Comparison of ENCODE assay signal across 17 cellular contexts in the genomic region with DNA sequence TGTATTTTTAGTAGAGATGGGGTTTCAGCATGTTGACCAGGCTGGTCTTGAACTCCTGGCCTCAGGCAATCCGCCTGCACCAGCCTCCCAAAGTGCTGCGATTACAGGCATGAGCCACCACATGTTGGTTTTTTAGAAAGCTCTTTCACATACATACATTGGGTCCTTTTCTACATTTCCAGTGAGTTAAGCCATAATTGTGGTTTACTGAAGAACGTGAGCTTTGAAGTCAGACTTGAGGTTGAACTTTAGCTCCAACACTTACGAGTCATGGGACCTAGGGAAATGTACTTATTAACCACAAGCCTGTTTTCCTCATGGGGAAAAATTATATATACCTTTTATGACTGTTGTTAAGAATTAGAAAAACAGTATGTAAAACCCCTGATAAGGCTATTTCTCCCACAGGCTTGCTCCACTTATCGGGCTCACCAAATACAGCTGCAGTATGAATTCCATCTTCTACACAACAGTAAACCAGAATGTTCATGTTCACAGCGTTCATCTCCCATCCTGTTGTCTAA. TPM values are rescaled to one million over a fixed set of nuclear protein-coding genes. Genes with fewer than 3 reads are reported as not detected.
A peak's percentile ranks its signal among the peaks of the same experiment; 100 is the strongest.
DNase-seq lines count a peak whose midpoint lies in the region; ATAC-seq, FAIRE-seq and TF ChIP-seq lines count a peak whose summit lies in the region.
"Had no signal": no experiment of that assay in that cellular context is flagged by ENCODE, and none has a peak within 500 bp of the region (broad histone marks: within the 10 kb centered on the region; RNA-seq: fewer than 3 reads in every experiment).

No MANE protein-coding gene starts in this region.

- H4K20me1 ChIP-seq in mammary epithelial cell (ENCODE audit: insufficient read depth, low read length) = no peaks in the 10 kb centered on the region

- dilution Hi-C loops in mammary epithelial cell (cut with HindIII; ENCODE audit: low sequenced_read_pairs) = no loop called here

- no peaks in the 10 kb centered on the region for H3K36me3 ChIP-seq in mammary epithelial cell (ENCODE audit: insufficient read depth, low read length)
- H3K36me3 ChIP-seq in WERI-Rb-1 = no peaks in the 10 kb centered on the region
- H3K36me3 ChIP-seq: esophagus muscularis mucosa, uterus had no signal

- H3K27me3 ChIP-seq in mammary epithelial cell (ENCODE audit: insufficient read depth, low read length) (no peaks in the 10 kb centered on the region), WERI-Rb-1 (ENCODE audit: insufficient read depth, low read depth, severe bottlenecking) (no peaks in the 10 kb centered on the region)
- H3K27me3 ChIP-seq: esophagus muscularis mucosa, uterus had no signal

- no peak overlapping the region for H3K4me3 Mint-ChIP-seq in MCF 10A (ENCODE audit: unreplicated experiment)
- H3K4me3 Mint-ChIP-seq in stimulated activated naive B cell treated with anti-CD40 and anti-IgM and Interleukin-4, amounts not matched to agents 10 μg/mL and 1 μg/mL and 100 μg/mL, for 72 hours = no peak overlapping the region
- H3K4me3 Mint-ChIP-seq in stimulated activated effector memory CD8-positive, alpha-beta T cell treated with anti-CD3 and anti-CD28 coated beads, Interleukin-12 subunit alpha, Interleukin-12 subunit beta, amount 100 ng/mL, for 72 hours = no peak overlapping the region
- H3K4me3 Mint-ChIP-seq: activated CD8-positive, alpha-beta T cell treated with anti-CD3 and anti-CD28 coated beads for 36 hours had no signal

- no peaks in the 10 kb centered on the region for H3K4me1 Mint-ChIP-seq in MCF 10A (ENCODE audit: insufficient read depth, unreplicated experiment)
- peaks cover 10 to 28% of the 10 kb centered on the region in 2 donors for H3K4me1 Mint-ChIP-seq in stimulated activated naive B cell treated with anti-CD40 and anti-IgM and Interleukin-4, amounts not matched to agents 10 μg/mL and 1 μg/mL and 100 μg/mL, for 72 hours
- H3K4me1 Mint-ChIP-seq in stimulated activated effector memory CD8-positive, alpha-beta T cell treated with anti-CD3 and anti-CD28 coated beads, Interleukin-12 subunit alpha, Interleukin-12 subunit beta, amount 100 ng/mL, for 72 hours = peaks cover 4% of the 10 kb centered on the region

- no peaks in the 10 kb centered on the region for H3K27me3 Mint-ChIP-seq in MCF 10A (ENCODE audit: insufficient read depth, unreplicated experiment)
- H3K27me3 Mint-ChIP-seq in stimulated activated naive B cell treated with anti-CD40 and anti-IgM and Interleukin-4, amounts not matched to agents 10 μg/mL and 1 μg/mL and 100 μg/mL, for 72 hours = no peaks in the 10 kb centered on the region
- H3K27me3 Mint-ChIP-seq: activated CD8-positive, alpha-beta T cell treated with anti-CD3 and anti-CD28 coated beads for 36 hours had no signal

- CTCF ChIA-PET in mammary epithelial cell (lab: Charles Lee; ENCODE audit: low non-redundant PET) = no interaction called here
- CTCF ChIA-PET in MCF 10A (lab: Yijun Ruan, JAX) = interaction anchor here (0.5 to 1.0 kb wide), 4 partner anchors 17 to 738 kb away, joined by 3 to 5 read pairs (median 4); no protein-coding TSS in a partner anchor

- H3K9me3 ChIP-seq in mammary epithelial cell (replicated peaks; ENCODE audit: insufficient read depth, low read length) = no peaks in the 10 kb centered on the region
- no peaks in the 10 kb centered on the region for H3K9me3 ChIP-seq in WERI-Rb-1 (ENCODE audit: severe bottlenecking)
- H3K9me3 ChIP-seq: esophagus muscularis mucosa, uterus had no signal

- H3K27ac ChIP-seq in mammary epithelial cell (ENCODE audit: insufficient read depth, low read depth, low read length) = no peak overlapping the region
- no peak overlapping the region for H3K27ac ChIP-seq in WERI-Rb-1
- H3K27ac ChIP-seq: esophagus muscularis mucosa, uterus had no signal

- H2AFZ ChIP-seq in mammary epithelial cell (ENCODE audit: low read depth, low read length) = no peak overlapping the region

- 80% methylated on average over 6 of the region's 6 CpGs for WGBS in mammary epithelial cell (ENCODE audit: low coverage, missing lambda C conversion rate)

- peak in 1 of 2 donors; percentile 10 for ATAC-seq in stimulated activated naive B cell treated with anti-CD40 and anti-IgM and Interleukin-4, amounts not matched to agents 10 μg/mL and 1 μg/mL and 100 μg/mL, for 72 hours (replicated peaks)
- ATAC-seq in GM21526 (IDR thresholded peaks at IDR 0.05; ENCODE audit: low FRiP score, unreplicated experiment) = no peak
- no peak for ATAC-seq in stimulated activated effector memory CD8-positive, alpha-beta T cell treated with anti-CD3 and anti-CD28 coated beads, Interleukin-12 subunit alpha, Interleukin-12 subunit beta, amount 100 ng/mL, for 72 hours
- ATAC-seq: activated CD8-positive, alpha-beta T cell treated with anti-CD3 and anti-CD28 coated beads for 36 hours; GM12878 had no signal

- no peak overlapping the region for H3K27ac Mint-ChIP-seq in MCF 10A (ENCODE audit: low read depth, unreplicated experiment)
- peak overlapping the region; percentile 67 for H3K27ac Mint-ChIP-seq in stimulated activated naive B cell treated with anti-CD40 and anti-IgM and Interleukin-4, amounts not matched to agents 10 μg/mL and 1 μg/mL and 100 μg/mL, for 72 hours
- no peak overlapping the region for H3K27ac Mint-ChIP-seq in stimulated activated effector memory CD8-positive, alpha-beta T cell treated with anti-CD3 and anti-CD28 coated beads, Interleukin-12 subunit alpha, Interleukin-12 subunit beta, amount 100 ng/mL, for 72 hours
- H3K27ac Mint-ChIP-seq: activated CD8-positive, alpha-beta T cell treated with anti-CD3 and anti-CD28 coated beads for 36 hours had no signal

- no peak for TF ChIP-seq CTCF in mammary epithelial cell (conservative IDR thresholded peaks at IDR 0.05 in 1 of 2, IDR thresholded peaks at IDR 0.05 in 1 of 2; ENCODE audit: extremely low read depth in 1 of 2, insufficient read depth in 1 of 2, low read depth in 1 of 2, low read length in 2 of 2)
- TF ChIP-seq CTCF in MCF 10A (IDR thresholded peaks at IDR 0.05; ENCODE audit: unreplicated experiment) = no peak
- TF ChIP-seq CTCF in fibroblast of pulmonary artery (IDR thresholded peaks at IDR 0.05; ENCODE audit: low read length, missing control alignments) = no peak
- no peak for TF ChIP-seq CTCF in WERI-Rb-1 (IDR thresholded peaks at IDR 0.05; ENCODE audit: low read depth, low read length)

- peak; percentile 80 for FAIRE-seq in RCC 7860 (lab: Jason Lieb, UNC)
- FAIRE-seq: GM12878 had no signal

- POLR2A ChIA-PET in MCF 10A (lab: Yijun Ruan, JAX) = interaction anchor here (0.7 to 0.8 kb wide), 2 partner anchors 23 to 98 kb away, joined by 3 read pairs; no protein-coding TSS in a partner anchor

- BruUV-seq in mammary epithelial cell (replicated peaks; lab: Mats Ljungman, UMichigan) = no TSS peak
- no TSS peak for BruUV-seq in MCF 10A (replicated peaks; lab: Mats Ljungman, UMichigan)

- intact Hi-C loops in mammary epithelial cell (cut with micrococcal nuclease) = no loop called here
- intact Hi-C loops in MCF 10A (cut with micrococcal nuclease) = no loop called here

- H3K9ac ChIP-seq in mammary epithelial cell (ENCODE audit: insufficient read depth, low read length) = no peak overlapping the region

- peaks cover 21% of the 10 kb centered on the region for H3K36me3 Mint-ChIP-seq in MCF 10A (ENCODE audit: insufficient read depth, unreplicated experiment)
- peaks cover 23 to 41% of the 10 kb centered on the region in 2 donors for H3K36me3 Mint-ChIP-seq in stimulated activated naive B cell treated with anti-CD40 and anti-IgM and Interleukin-4, amounts not matched to agents 10 μg/mL and 1 μg/mL and 100 μg/mL, for 72 hours
- H3K36me3 Mint-ChIP-seq in stimulated activated effector memory CD8-positive, alpha-beta T cell treated with anti-CD3 and anti-CD28 coated beads, Interleukin-12 subunit alpha, Interleukin-12 subunit beta, amount 100 ng/mL, for 72 hours = peaks cover 8% of the 10 kb centered on the region

- H3K4me3 ChIP-seq in mammary epithelial cell (replicated peaks in 1 of 3; ENCODE audit: insufficient read depth in 1 of 3, low read depth in 2 of 3, low read length in 3 of 3) (no peak overlapping the region), fibroblast of pulmonary artery (replicated peaks; ENCODE audit: low read depth, low read length) (no peak overlapping the region), WERI-Rb-1 (ENCODE audit: low read depth, low read length) (no peak overlapping the region)
- H3K4me3 ChIP-seq: esophagus muscularis mucosa, GM12878, uterus had no signal

- H3K79me2 ChIP-seq in mammary epithelial cell (ENCODE audit: insufficient read depth, low read length) = no peaks in the 10 kb centered on the region

- in situ Hi-C loops in mammary epithelial cell (cut with MboI; ENCODE audit: low sequenced_read_pairs in 2 of 2) = no loop called here

- H3K4me1 ChIP-seq in mammary epithelial cell (ENCODE audit: insufficient read depth, low read length) = no peaks in the 10 kb centered on the region
- H3K4me1 ChIP-seq: esophagus muscularis mucosa, uterus had no signal

- no peak overlapping the region for H3K4me2 ChIP-seq in mammary epithelial cell (ENCODE audit: insufficient read depth, low read depth, low read length)

- DNase-seq in mammary epithelial cell (peak; percentile 53), MCF 10A (ENCODE audit: unreplicated experiment) (no peak), RCC 7860 (ENCODE audit: low spot score) (peak; percentile 65), fibroblast of pulmonary artery (ENCODE audit: low read depth) (peak; percentile 29), WERI-Rb-1 (no peak)
- no peak for DNase-seq in stimulated activated naive B cell treated with anti-CD40 and anti-IgM and Interleukin-4, amounts not matched to agents 10 μg/mL and 1 μg/mL and 100 μg/mL, for 72 hours
- no peak for DNase-seq in stimulated activated effector memory CD8-positive, alpha-beta T cell treated with anti-CD3 and anti-CD28 coated beads, Interleukin-12 subunit alpha, Interleukin-12 subunit beta, amount 100 ng/mL, for 72 hours (ENCODE audit: low spot score in 2 of 2)
- DNase-seq: activated CD8-positive, alpha-beta T cell treated with anti-CD3 and anti-CD28 coated beads for 36 hours; activated gamma-delta T cell treated with Interleukin-2 at 50 U/mL for 16 hours; H7; NCI-H1436; NCI-H526; stimulated activated CD4-positive, alpha-beta T cell treated with anti-CD3 and anti-CD28 coated beads, Interleukin-2, amount 100 ng/mL, for 24 hours; uterus had no signal

- H3K9me3 Mint-ChIP-seq in MCF 10A (ENCODE audit: unreplicated experiment) = no peaks in the 10 kb centered on the region
- H3K9me3 Mint-ChIP-seq in stimulated activated naive B cell treated with anti-CD40 and anti-IgM and Interleukin-4, amounts not matched to agents 10 μg/mL and 1 μg/mL and 100 μg/mL, for 72 hours = peaks cover 3 to 5% of the 10 kb centered on the region in 2 donors
- H3K9me3 Mint-ChIP-seq in stimulated activated effector memory CD8-positive, alpha-beta T cell treated with anti-CD3 and anti-CD28 coated beads, Interleukin-12 subunit alpha, Interleukin-12 subunit beta, amount 100 ng/mL, for 72 hours = peaks cover 4% of the 10 kb centered on the region

RNA-seq across cellular contexts. Expression of a gene that starts 39.0 kb away (rescaled TPM):
- total RNA-seq in mammary epithelial cell (under 1 TPM; 0.33 to 0.66 TPM), MCF 10A (2022) (1.8 and 2.6 TPM in 2 replicates)
- polyA plus RNA-seq in mammary epithelial cell = 0.33 TPM
- not detected for polyA minus RNA-seq in mammary epithelial cell

Comparison
In these comparisons a context has a peak if more than half of its experiments do, and no peak if none do; other contexts are left out.
1. DNase-seq: peak in mammary epithelial cell (single experiment), RCC 7860 (single experiment) and fibroblast of pulmonary artery (single experiment); none in MCF 10A (single experiment), stimulated activated naive B cell treated with anti-CD40 and anti-IgM and Interleukin-4, amounts not matched to agents 10 μg/mL and 1 μg/mL and 100 μg/mL, for 72 hours (single experiment), WERI-Rb-1 (single experiment) and stimulated activated effector memory CD8-positive, alpha-beta T cell treated with anti-CD3 and anti-CD28 coated beads, Interleukin-12 subunit alpha, Interleukin-12 subunit beta, amount 100 ng/mL, for 72 hours (0 of 2).